Comparison of ENCODE assay signal across 20 cellular contexts in genomic region chr3:13683288-13683687, GRCh38.
DNase-seq lines count a peak whose midpoint lies in the region; FAIRE-seq and TF ChIP-seq lines count a peak whose summit lies in the region.
"Had no signal": no experiment of that assay in that cellular context is flagged by ENCODE, and none has a peak within 500 bp of the region (broad histone marks: within the 10 kb centered on the region; RNA-seq: fewer than 3 reads in every experiment).

No MANE protein-coding gene starts in this region.

- H3K4me1 ChIP-seq in H9 (ENCODE audit: insufficient read depth, low read length) = no peaks in the 10 kb centered on the region
- peaks cover 2 to 13% (median 8%) of the 10 kb centered on the region in 4 experiments; a peak in 6 of 7 replicates for H3K4me1 ChIP-seq in H1 (replicated peaks in 1 of 4; ENCODE audit: control insufficient read depth in 3 of 4, insufficient read depth in 4 of 4, low read length in 3 of 4)
- no peaks in the 10 kb centered on the region for H3K4me1 ChIP-seq in osteoblast (ENCODE audit: insufficient read depth, low read length)
- H3K4me1 ChIP-seq: Peyer's patch had no signal

- H3K23me2 ChIP-seq in H9 (ENCODE audit: insufficient read length, low read depth, low read length, poor library complexity, severe bottlenecking) = no peaks in the 10 kb centered on the region
- H3K23me2 ChIP-seq in H1 (ENCODE audit: low read depth, low read length) = peaks cover 7% of the 10 kb centered on the region; the same call in 1 of the 2 replicates

- H2BK15ac ChIP-seq in H9 (ENCODE audit: low read depth, low read length) (no peak overlapping the region), H1 (ENCODE audit: low read length) (no peak overlapping the region)

- H3K56ac ChIP-seq in H9 (ENCODE audit: insufficient read length, low read depth, low read length) (no peak overlapping the region), H1 (replicated peaks; ENCODE audit: insufficient read length, low read depth, low read length) (no peak overlapping the region)

- peaks cover 23 to 33% of the 10 kb centered on the region in 2 experiments for H3K4me1 Mint-ChIP-seq in H9

- H3K36me3 Mint-ChIP-seq in H9 (ENCODE audit: insufficient read depth in 1 of 3, low read depth in 3 of 3) = no peaks in the 10 kb centered on the region
- H3K36me3 Mint-ChIP-seq: IgD-negative memory B cell had no signal

- no peak overlapping the region for H2BK20ac ChIP-seq in H9 (ENCODE audit: low read depth, low read length, poor library complexity, severe bottlenecking)
- H2BK20ac ChIP-seq in H1 (ENCODE audit: low read length) = no peak overlapping the region

- peak overlapping the region; percentile 68 for H4K5ac ChIP-seq in H9 (ENCODE audit: insufficient read length, low read depth, low read length)
- H4K5ac ChIP-seq in H1 (ENCODE audit: insufficient read length, low read depth, low read length) = no peak overlapping the region

- H4K8ac ChIP-seq in H9 (replicated peaks; ENCODE audit: insufficient read length, low read depth, low read length) (peak overlapping the region; percentile 82), H1 (ENCODE audit: extremely low read depth, insufficient read depth, low read length) (no peak overlapping the region)

- no peaks in the 10 kb centered on the region; a peak in 1 of 5 replicates for H3K9me3 Mint-ChIP-seq in H9
- H3K9me3 Mint-ChIP-seq: CD4-positive, alpha-beta T cell; GM23338; IgD-negative memory B cell had no signal

- H3K36me3 ChIP-seq in H1 (ENCODE audit: control insufficient read depth in 2 of 4, insufficient read depth in 4 of 4, low read length in 3 of 4) = no peaks in the 10 kb centered on the region
- H3K36me3 ChIP-seq in osteoblast (ENCODE audit: insufficient read depth, low read length) = no peaks in the 10 kb centered on the region
- H3K36me3 ChIP-seq: BLaER1, Peyer's patch had no signal

- H4K91ac ChIP-seq in H9 (ENCODE audit: insufficient read length, low read depth, low read length) (no peak overlapping the region), H1 (replicated peaks; ENCODE audit: insufficient read length, low read length) (no peak overlapping the region)

- no peak for TF ChIP-seq POLR2A in H1 (IDR thresholded peaks at IDR 0.05; ENCODE audit: control extremely low read depth in 1 of 2, low read depth in 2 of 2, low read length in 2 of 2)

- FAIRE-seq in HTR-8/SVneo (lab: Jason Lieb, UNC) = peak; percentile 76
- no peak for FAIRE-seq in H1 (lab: Jason Lieb, UNC)
- FAIRE-seq: GM12892 had no signal

- POLR2A ChIA-PET in H1 (lab: Charles Lee; ENCODE audit: partially characterized antibody) = no interaction called here

- H3K27me3 ChIP-seq in H9 (ENCODE audit: insufficient read depth, low read length) = no peaks in the 10 kb centered on the region
- H3K27me3 ChIP-seq in H1 (replicated peaks in 1 of 4; ENCODE audit: control insufficient read depth in 3 of 4, extremely low read depth in 1 of 4, insufficient read depth in 3 of 4, low read length in 3 of 4) = peaks cover 0 to 2% (median under 1%) of the 10 kb centered on the region in 4 experiments; a peak in 3 of 7 replicates
- no peaks in the 10 kb centered on the region for H3K27me3 ChIP-seq in osteoblast (ENCODE audit: insufficient read depth, low read length)
- H3K27me3 ChIP-seq: BLaER1, Peyer's patch had no signal

- no peaks in the 10 kb centered on the region for H4K20me1 ChIP-seq in H9 (ENCODE audit: control insufficient read depth, insufficient read depth, insufficient read length)
- peaks cover 0 to 4% of the 10 kb centered on the region in 2 experiments for H4K20me1 ChIP-seq in H1 (replicated peaks in 1 of 2; ENCODE audit: control insufficient read depth in 1 of 2, insufficient read depth in 2 of 2, low read length in 2 of 2)
- no peaks in the 10 kb centered on the region for H4K20me1 ChIP-seq in osteoblast (ENCODE audit: insufficient read depth, low read length)
- H4K20me1 ChIP-seq: BLaER1 had no signal

- H3K27ac Mint-ChIP-seq in H9 = peak overlapping the region in 1 of 3 experiments; percentile 12; a peak in 1 of 7 replicates
- H3K27ac Mint-ChIP-seq: CD4-positive, alpha-beta T cell; GM23338; IgD-negative memory B cell had no signal

- H2BK5ac ChIP-seq in H9 (ENCODE audit: insufficient read length, low read length) (no peak overlapping the region), H1 (ENCODE audit: low read depth, low read length) (peak overlapping the region; percentile 52; the same call in 1 of the 2 replicates)

- H2AK5ac ChIP-seq in H9 (ENCODE audit: insufficient read length, low read length) = no peak overlapping the region
- no peak overlapping the region for H2AK5ac ChIP-seq in H1 (ENCODE audit: low read depth, low read length)

- H3T11ph ChIP-seq in H9 (ENCODE audit: low read length) = no peak overlapping the region

- H3K4ac ChIP-seq in H9 (ENCODE audit: low read depth, low read length) = no peak overlapping the region
- H3K4ac ChIP-seq in H1 (replicated peaks; ENCODE audit: insufficient read length, low read depth, low read length) = no peak overlapping the region

- no peak overlapping the region; a peak in 1 of 5 replicates for H3K4me3 Mint-ChIP-seq in H9
- H3K4me3 Mint-ChIP-seq: CD4-positive, alpha-beta T cell; GM23338 had no signal

- no peak overlapping the region for H2AFZ ChIP-seq in H9 (ENCODE audit: low read length)
- no peak overlapping the region for H2AFZ ChIP-seq in H1 (ENCODE audit: low read length)
- no peak overlapping the region for H2AFZ ChIP-seq in osteoblast (ENCODE audit: low read length)
- H2AFZ ChIP-seq: GM23338 had no signal

- CTCF ChIA-PET in H1 (lab: Charles Lee; ENCODE audit: partially characterized antibody) = interaction anchor here (1.0 to 1.3 kb wide), 2 partner anchors 32 to 202 kb away, joined by 3 read pairs; no protein-coding TSS in a partner anchor

- H3K79me2 ChIP-seq in H9 (ENCODE audit: insufficient read depth, low read length) = no peaks in the 10 kb centered on the region
- no peaks in the 10 kb centered on the region for H3K79me2 ChIP-seq in H1 (ENCODE audit: control insufficient read depth in 1 of 2, insufficient read depth in 2 of 2, low read length in 2 of 2)
- H3K79me2 ChIP-seq in osteoblast (ENCODE audit: insufficient read depth, low read length) = no peaks in the 10 kb centered on the region

- DNase-seq in H9 = no peak
- DNase-seq in HTR-8/SVneo (ENCODE audit: insufficient read length, low spot score) = no peak
- no peak for DNase-seq in H1 (ENCODE audit: low read depth in 1 of 2, low spot score in 2 of 2)
- peak; percentile 57 for DNase-seq in osteoblast (ENCODE audit: insufficient read length, low spot score, missing footprints)
- DNase-seq in stimulated activated naive CD4-positive, alpha-beta T cell treated with Interleukin-2 at 50 U/mL for 16 hours (lab: John Stamatoyannopoulos, UW) = no peak
- no peak for DNase-seq in middle frontal gyrus (ENCODE audit: extremely low spot score, low spot score)
- no peak for DNase-seq in NCI-H2171 (lab: John Stamatoyannopoulos, UW)
- DNase-seq: CD4-positive, alpha-beta T cell; COR-L47; Karpas-422; MV-4-11; NCI-H1105 treated with DMSO at 0.1 percent for 48 hours; NCI-H2081; NCI-H2171 treated with DMSO at 0.1 percent for 48 hours; NCI-H524 treated with DMSO at 0.1 percent for 48 hours; Peyer's patch had no signal

- no peak overlapping the region for H3K27ac ChIP-seq in H9 (ENCODE audit: insufficient read length, low read depth, low read length)
- H3K27ac ChIP-seq in H1 (ENCODE audit: low read depth, low read length) = no peak overlapping the region
- no peak overlapping the region for H3K27ac ChIP-seq in osteoblast (ENCODE audit: low read depth, low read length)
- H3K27ac ChIP-seq: BLaER1, Peyer's patch had no signal

- H3K4me3 ChIP-seq in H1 (ENCODE audit: extremely low read depth in 1 of 4, insufficient read depth in 2 of 4, low read depth in 3 of 4, low read length in 4 of 4) = no peak overlapping the region
- no peak overlapping the region for H3K4me3 ChIP-seq in osteoblast (ENCODE audit: insufficient read depth, low read length)
- H3K4me3 ChIP-seq: BLaER1, GM23338, Peyer's patch had no signal

- H3K4me2 ChIP-seq in H9 (ENCODE audit: insufficient read depth, insufficient read length, low read length) = no peak overlapping the region
- H3K4me2 ChIP-seq in H1 (ENCODE audit: insufficient read depth in 1 of 2, low read depth in 2 of 2, low read length in 2 of 2) = no peak overlapping the region
- no peak overlapping the region for H3K4me2 ChIP-seq in osteoblast (ENCODE audit: insufficient read depth, low read length)
- H3K4me2 ChIP-seq: BLaER1, GM23338 had no signal

- H2BK12ac ChIP-seq in H9 (ENCODE audit: insufficient read length, low read depth, low read length) = no peak overlapping the region
- H2BK12ac ChIP-seq in H1 (ENCODE audit: low read depth, low read length) = peak overlapping the region; percentile 4; the same call in 1 of the 2 replicates

- H3K14ac ChIP-seq in H9 (ENCODE audit: insufficient read depth, low read length) (no peak overlapping the region; the same call in 1 of the 2 replicates), H1 (ENCODE audit: insufficient read length) (no peak overlapping the region)

- 100% methylated on average over 3 of the region's 4 CpGs for WGBS in H9 (ENCODE audit: extremely low coverage, insufficient read length, low lambda C conversion rate)
- 87 to 100% methylated on average over 2 to 4 of the region's 4 CpGs for WGBS in H1 (ENCODE audit: extremely low coverage in 1 of 2, insufficient coverage in 1 of 2, insufficient read length in 1 of 2, insufficient replicate concordance in 2 of 2, low coverage in 1 of 2, low lambda C conversion rate in 2 of 2, missing lambda C conversion rate in 1 of 2), 2 experiments

- TF ChIP-seq CTCF in H9 (conservative IDR thresholded peaks at IDR 0.05) (no peak), H1 (IDR thresholded peaks at IDR 0.05; ENCODE audit: control extremely low read depth in 1 of 3, insufficient read depth in 1 of 3, low read depth in 1 of 3, low read length in 3 of 3) (no peak), osteoblast (IDR thresholded peaks at IDR 0.05; ENCODE audit: extremely low read depth, low read depth, low read length) (no peak)

- peaks cover 6% of the 10 kb centered on the region for H3K27me3 Mint-ChIP-seq in H9 (ENCODE audit: low read depth)
- H3K27me3 Mint-ChIP-seq: CD4-positive, alpha-beta T cell had no signal

- H3K79me1 ChIP-seq in H9 (ENCODE audit: insufficient read depth, low read depth, low read length, poor library complexity, severe bottlenecking) = no peaks in the 10 kb centered on the region
- no peaks in the 10 kb centered on the region for H3K79me1 ChIP-seq in H1 (ENCODE audit: low read depth, low read length)

- no peak overlapping the region for H3K23ac ChIP-seq in H9 (ENCODE audit: insufficient read length, low read depth, low read length)
- H3K23ac ChIP-seq in H1 (ENCODE audit: insufficient read length) = no peak overlapping the region

- no peak overlapping the region for H3K9ac ChIP-seq in H9 (ENCODE audit: extremely low read depth, insufficient read length, low read length)
- H3K9ac ChIP-seq in H1 (replicated peaks in 1 of 4; ENCODE audit: extremely low read depth in 1 of 4, low read depth in 3 of 4, low read length in 3 of 4) = no peak overlapping the region
- H3K9ac ChIP-seq: BLaER1 had no signal

- H3K9me3 ChIP-seq in H9 (ENCODE audit: control insufficient read depth, low read depth, low read length) = no peaks in the 10 kb centered on the region
- no peaks in the 10 kb centered on the region for H3K9me3 ChIP-seq in H1 (ENCODE audit: insufficient read depth in 2 of 2, low read depth in 1 of 2, low read length in 1 of 2)
- H3K9me3 ChIP-seq in osteoblast (ENCODE audit: low read depth, low read length) = no peaks in the 10 kb centered on the region
- H3K9me3 ChIP-seq: BLaER1, Peyer's patch had no signal

- H2BK120ac ChIP-seq in H9 (ENCODE audit: low read depth, low read length, poor library complexity, severe bottlenecking) (no peak overlapping the region), H1 (replicated peaks; ENCODE audit: low read depth, low read length) (no peak overlapping the region)

- no peak overlapping the region for H3K18ac ChIP-seq in H9 (ENCODE audit: insufficient read length, low read depth, low read length)
- no peak overlapping the region for H3K18ac ChIP-seq in H1 (ENCODE audit: extremely low read depth, low read length)

- TF ChIP-seq EP300 in H1 (IDR thresholded peaks at IDR 0.05; ENCODE audit: borderline replicate concordance in 1 of 2, low read depth in 2 of 2, low read length in 2 of 2) = no peak

- no peak for TF ChIP-seq RAD21 in H1 (IDR thresholded peaks at IDR 0.05 in 1 of 2, conservative IDR thresholded peaks at IDR 0.05 in 1 of 2; ENCODE audit: low read depth in 2 of 2, low read length in 2 of 2)
